Comparison of ENCODE assay signal across 1 cellular context in genomic region chr5:150631326-150631701, GRCh38.
TF ChIP-seq lines count a peak whose summit lies in the region.

No MANE protein-coding gene starts in this region.

TF ChIP-seq in WTC11, 78 proteins besides CTCF, POLR2A, EP300 and RAD21 (continued from another document):
- TF ChIP-seq ZBTB43 (CRISPR knock-in tag; IDR thresholded peaks at IDR 0.05) (no peak), CBFB (CRISPR knock-in tag; IDR thresholded peaks at IDR 0.05; ENCODE audit: low read depth) (no peak), TCF7 (CRISPR knock-in tag; IDR thresholded peaks at IDR 0.05; ENCODE audit: low read depth) (no peak), SMAD4 (CRISPR knock-in tag; IDR thresholded peaks at IDR 0.05) (no peak), CREB1 (CRISPR knock-in tag; IDR thresholded peaks at IDR 0.05) (no peak)
